ENCODE assay signal across 8 cellular contexts in the genomic region with DNA sequence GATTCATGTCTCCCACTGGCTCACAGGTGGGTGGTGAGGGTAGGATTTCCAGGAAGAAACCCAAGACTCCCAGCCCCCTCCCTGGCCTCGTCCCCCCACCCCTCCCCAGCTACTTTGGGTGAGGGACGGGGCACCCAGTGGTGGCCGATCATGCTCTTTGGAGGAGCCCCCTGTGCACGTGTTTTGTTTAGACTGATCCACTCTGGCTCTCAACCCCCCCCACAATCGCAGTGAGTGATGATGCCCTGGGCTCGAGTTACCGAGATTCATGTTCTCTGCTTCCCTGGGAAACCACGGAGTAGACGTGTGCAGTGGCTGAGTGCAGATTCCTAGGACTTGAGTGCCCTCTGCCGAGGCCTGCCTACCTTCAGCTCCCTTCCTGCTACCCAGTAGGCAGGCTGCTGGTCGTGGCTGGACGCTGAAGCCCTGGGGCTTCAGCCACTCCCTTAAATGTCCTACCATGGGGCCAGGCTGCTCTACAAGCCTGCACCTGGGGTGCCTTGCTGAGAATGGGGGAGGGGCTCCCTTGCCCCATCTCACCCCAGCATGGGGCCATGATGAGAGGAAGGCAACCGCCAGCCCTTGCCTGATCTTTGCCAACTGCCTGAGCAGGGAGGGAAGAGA. TPM values are rescaled to one million over a fixed set of nuclear protein-coding genes. Genes with fewer than 3 reads are reported as not detected.
DNase-seq lines count a peak whose midpoint lies in the region; ATAC-seq and TF ChIP-seq lines count a peak whose summit lies in the region.

No MANE protein-coding gene starts in this region.

- no peak overlapping the region for H3K4me2 ChIP-seq in SU-DHL-6 (ENCODE audit: low read depth, low read length, poor library complexity, severe bottlenecking)

- no peaks in the 10 kb centered on the region for H3F3A ChIP-seq in SU-DHL-6 (ENCODE audit: insufficient read depth)

- ATAC-seq in left lung (peak; percentile 64), GM19452 (IDR thresholded peaks at IDR 0.05; ENCODE audit: unreplicated experiment) (no peak), gastrocnemius medialis (no peak)

- intact Hi-C loops in left lung (cut with DNase I): no loop called here
- intact Hi-C loops in gastrocnemius medialis (cut with DNase I; ENCODE audit: low total_unique reads): no loop called here

- in situ Hi-C loops in gastrocnemius medialis (cut with MboI; ENCODE audit: low sequenced_read_pairs in 4 of 4): no loop called here

- H3K4me1 ChIP-seq in left lung: peaks cover 0 to 2% of the 10 kb centered on the region in 2 donors
- H3K4me1 ChIP-seq in gastrocnemius medialis: peaks cover 0 to 4% of the 10 kb centered on the region in 2 donors
- H3K4me1 ChIP-seq in effector memory CD4-positive, alpha-beta T cell (ENCODE audit: control insufficient read depth, insufficient read depth, low read length, poor library complexity, severe bottlenecking): no peaks in the 10 kb centered on the region

- H3K9ac ChIP-seq in SU-DHL-6 (ENCODE audit: low read length): no peak overlapping the region

- H4K20me1 ChIP-seq in SU-DHL-6 (ENCODE audit: low read depth, low read length): no peaks in the 10 kb centered on the region

- H3K9me3 ChIP-seq in SU-DHL-6 (ENCODE audit: insufficient read depth, low read length) (no peaks in the 10 kb centered on the region), left lung (no peaks in the 10 kb centered on the region), gastrocnemius medialis (no peaks in the 10 kb centered on the region)
- H3K9me3 ChIP-seq in effector memory CD4-positive, alpha-beta T cell (ENCODE audit: control insufficient read depth, low read length): no peaks in the 10 kb centered on the region

- H3K27me3 ChIP-seq in SU-DHL-6 (ENCODE audit: low read length): no peaks in the 10 kb centered on the region
- H3K27me3 ChIP-seq in left lung: peaks cover 51 to 100% of the 10 kb centered on the region in 2 donors
- peaks cover 68 to 77% (median 74%) of the 10 kb centered on the region in 3 donors for H3K27me3 ChIP-seq in gastrocnemius medialis
- peaks cover 16% of the 10 kb centered on the region for H3K27me3 ChIP-seq in effector memory CD4-positive, alpha-beta T cell (replicated peaks; ENCODE audit: control insufficient read depth, insufficient read depth, low read length, poor library complexity, severe bottlenecking)

- H2AFZ ChIP-seq in SU-DHL-6 (ENCODE audit: low read depth, low read length, severe bottlenecking): no peak overlapping the region

- DNase-seq in DMS114 treated with DMSO at 0.1 percent for 48 hours (lab: John Stamatoyannopoulos, UW; ENCODE audit: unreplicated experiment) (peak; percentile 16), NCI-H1417 treated with DMSO at 0.1 percent for 48 hours (lab: John Stamatoyannopoulos, UW) (peak; percentile 73), left lung (no peak), gastrocnemius medialis (no peak), foreskin melanocyte (no peak)
- no peak for DNase-seq in effector memory CD4-positive, alpha-beta T cell

- no peaks in the 10 kb centered on the region for H3K9me2 ChIP-seq in SU-DHL-6 (replicated peaks; ENCODE audit: insufficient read depth, low read length)

- no peaks in the 10 kb centered on the region for H3K79me2 ChIP-seq in SU-DHL-6 (ENCODE audit: insufficient read depth, low read length)

- H3K36me3 ChIP-seq in SU-DHL-6 (ENCODE audit: low read length) (no peaks in the 10 kb centered on the region), left lung (no peaks in the 10 kb centered on the region), gastrocnemius medialis (no peaks in the 10 kb centered on the region)
- no peaks in the 10 kb centered on the region for H3K36me3 ChIP-seq in effector memory CD4-positive, alpha-beta T cell (ENCODE audit: control insufficient read depth, insufficient read depth, low read length)

- TF ChIP-seq CTCF in SU-DHL-6 (IDR thresholded peaks at IDR 0.05; ENCODE audit: insufficient read depth, low read length, poor library complexity, severe bottlenecking) (peak; percentile 25), left lung (IDR thresholded peaks at IDR 0.05) (no peak), gastrocnemius medialis (IDR thresholded peaks at IDR 0.05 in 4 of 5, conservative IDR thresholded peaks at IDR 0.05 in 1 of 5) (no peak)

- no peak for TF ChIP-seq POLR2A in gastrocnemius medialis (IDR thresholded peaks at IDR 0.05)

- H3K4me3 ChIP-seq in SU-DHL-6 (ENCODE audit: insufficient read depth, low read length, poor library complexity, severe bottlenecking): no peak overlapping the region
- H3K4me3 ChIP-seq in left lung: no peak overlapping the region
- no peak overlapping the region for H3K4me3 ChIP-seq in gastrocnemius medialis
- no peak overlapping the region for H3K4me3 ChIP-seq in effector memory CD4-positive, alpha-beta T cell (ENCODE audit: insufficient read depth, low read depth, low read length, poor library complexity, severe bottlenecking)

- H3K27ac ChIP-seq in SU-DHL-6 (ENCODE audit: low read depth, low read length) (no peak overlapping the region), left lung (no peak overlapping the region), gastrocnemius medialis (no peak overlapping the region)
- H3K27ac ChIP-seq in effector memory CD4-positive, alpha-beta T cell (ENCODE audit: insufficient read depth, low read length, poor library complexity, severe bottlenecking): no peak overlapping the region

RNA-seq across cellular contexts. Expression of a gene that starts 3.9 kb away (rescaled TPM):
- total RNA-seq in left lung (under 1 TPM in 1 of 2 donors, not detected in 1; 0.18 TPM), gastrocnemius medialis (under 1 TPM in 3 of 4 donors, not detected in 1; 0.13 to 0.22 (median 0.13) TPM)

Comparison
In these comparisons a context has a peak if more than half of its experiments do, and no peak if none do; other contexts are left out.
1. DNase-seq: peak in DMS114 treated with DMSO at 0.1 percent for 48 hours (single experiment) and NCI-H1417 treated with DMSO at 0.1 percent for 48 hours (single experiment); none in left lung (0 of 2), gastrocnemius medialis (0 of 2), foreskin melanocyte (single experiment) and effector memory CD4-positive, alpha-beta T cell (0 of 3).